Comparison of ENCODE assay signal across 17 cellular contexts in the genomic region with DNA sequence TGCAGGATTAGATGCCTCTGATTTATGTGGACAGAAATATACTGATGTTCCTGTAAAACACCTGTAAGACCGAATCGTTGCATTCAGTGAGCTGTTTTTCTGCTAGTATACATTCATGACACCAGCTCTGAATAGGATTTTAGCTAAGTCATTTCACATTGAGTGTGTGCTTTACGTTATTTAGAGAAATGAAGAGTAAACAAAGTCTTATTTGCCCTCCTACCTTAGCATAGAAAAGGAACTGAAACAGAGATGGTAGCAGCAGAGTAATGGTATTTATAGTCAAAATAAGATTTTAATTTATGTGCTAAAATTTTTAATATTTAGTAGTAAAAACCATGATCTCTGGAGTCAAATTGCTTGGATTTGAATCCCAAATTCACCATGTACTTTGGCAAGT.
DNase-seq lines count a peak whose midpoint lies in the region; ATAC-seq and TF ChIP-seq lines count a peak whose summit lies in the region.
"Had no signal": no experiment of that assay in that cellular context is flagged by ENCODE, and none has a peak within 500 bp of the region (broad histone marks: within the 10 kb centered on the region; RNA-seq: fewer than 3 reads in every experiment).

No MANE protein-coding gene starts in this region.

- TF ChIP-seq CTCF in OCI-LY3 (IDR thresholded peaks at IDR 0.05; ENCODE audit: low read depth, low read length): no peak

- H2AFZ ChIP-seq in OCI-LY3 (ENCODE audit: low read depth, low read length): no peak overlapping the region
- H2AFZ ChIP-seq: PC-9 had no signal

- H3K4me1 ChIP-seq in OCI-LY3 (ENCODE audit: low read length): peaks cover 29% of the 10 kb centered on the region
- H3K4me1 ChIP-seq: SJCRH30 had no signal

- no peaks in the 10 kb centered on the region for H4K20me1 ChIP-seq in OCI-LY3 (ENCODE audit: insufficient read depth, low read length)

- H3K36me3 ChIP-seq in OCI-LY3 (replicated peaks; ENCODE audit: low read depth, low read length): no peaks in the 10 kb centered on the region
- H3K36me3 ChIP-seq: SJCRH30 had no signal

- peak overlapping the region; percentile 28; the same call in 1 of the 2 replicates for H3K4me2 ChIP-seq in OCI-LY3 (ENCODE audit: low read length)
- H3K4me2 ChIP-seq: BLaER1 treated with 17β-estradiol and CSF1 and Interleukin-3, amounts not matched to agents 10 nM and 100 nM; PC-9 had no signal

- DNase-seq in DMS53 (lab: John Stamatoyannopoulos, UW) (peak; percentile 68), GM19240 (ENCODE audit: insufficient read length, low spot score) (no peak), OCI-M2 (lab: John Stamatoyannopoulos, UW; ENCODE audit: unreplicated experiment) (no peak), hippocampal formation (lab: John Stamatoyannopoulos, UW) (no peak)
- DNase-seq: CD8-positive, alpha-beta memory T cell; GF-D8; NCI-H1436 treated with DMSO at 0.1 percent for 48 hours; NCI-H2029 treated with DMSO at 0.1 percent for 48 hours; NCI-H526 treated with DMSO at 0.1 percent for 48 hours; PC-9; SJCRH30; T-helper 17 cell had no signal

- ATAC-seq in GM18517 (IDR thresholded peaks at IDR 0.05; ENCODE audit: unreplicated experiment) (peak; percentile 63), HG03103 (IDR thresholded peaks at IDR 0.05; ENCODE audit: low read depth, unreplicated experiment) (peak; percentile 46)
- ATAC-seq: K562, T-helper 17 cell had no signal

- no peak overlapping the region for H3K27ac ChIP-seq in OCI-LY3 (ENCODE audit: low read length)
- H3K27ac ChIP-seq: BLaER1 treated with 17β-estradiol and CSF1 and Interleukin-3, amounts not matched to agents 10 nM and 100 nM; PC-9; SJCRH30 had no signal

- no peaks in the 10 kb centered on the region for H3K9me3 ChIP-seq in OCI-LY3 (ENCODE audit: insufficient read depth, low read length)
- H3K9me3 ChIP-seq: BLaER1 treated with 17β-estradiol and CSF1 and Interleukin-3, amounts not matched to agents 10 nM and 100 nM; SJCRH30 had no signal

- no peaks in the 10 kb centered on the region for H3K79me2 ChIP-seq in OCI-LY3 (ENCODE audit: low read length)

- H3K9ac ChIP-seq in OCI-LY3 (ENCODE audit: low read length): no peak overlapping the region
- H3K9ac ChIP-seq: BLaER1 treated with 17β-estradiol and CSF1 and Interleukin-3, amounts not matched to agents 10 nM and 100 nM had no signal

- H3K4me3 ChIP-seq in OCI-LY3 (ENCODE audit: low read length): no peak overlapping the region
- H3K4me3 ChIP-seq: BLaER1 treated with 17β-estradiol and CSF1 and Interleukin-3, amounts not matched to agents 10 nM and 100 nM; K562; PC-9; SJCRH30 had no signal

- no peaks in the 10 kb centered on the region for H3K27me3 ChIP-seq in OCI-LY3 (ENCODE audit: low read depth, low read length)
- H3K27me3 ChIP-seq: BLaER1 treated with 17β-estradiol and CSF1 and Interleukin-3, amounts not matched to agents 10 nM and 100 nM; SJCRH30 had no signal
